1 cellular context compared by ENCODE assay signal in the genomic region with DNA sequence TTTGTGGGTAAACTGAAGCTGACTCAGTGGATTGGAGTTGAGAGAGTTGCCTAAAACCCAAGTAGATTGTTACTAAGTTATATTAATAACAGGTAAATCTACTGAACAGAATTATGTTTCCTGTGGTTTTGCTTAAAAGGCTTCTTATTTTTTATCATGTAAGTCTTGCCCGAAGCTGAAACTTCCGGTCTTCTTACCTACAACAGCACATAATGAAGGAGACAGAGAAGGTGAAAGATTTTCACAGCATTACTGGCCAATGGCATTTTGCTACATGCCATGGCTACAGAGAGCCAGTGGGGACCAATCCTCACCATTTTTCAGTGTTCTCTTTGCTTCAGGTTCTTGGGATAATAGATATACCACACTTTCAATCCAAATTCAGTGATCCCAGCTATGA.
TF ChIP-seq lines count a peak whose summit lies in the region.

No MANE protein-coding gene starts in this region.

TF ChIP-seq in GM12878, 131 proteins besides CTCF, POLR2A, EP300 and RAD21 (continued from another document):
- TF ChIP-seq REST (IDR thresholded peaks at IDR 0.05; ENCODE audit: low read depth, low read length) (no peak), BRCA1 (IDR thresholded peaks at IDR 0.05; ENCODE audit: low read depth, low read length) (no peak), HDGF (IDR thresholded peaks at IDR 0.05) (no peak), CBFB (IDR thresholded peaks at IDR 0.05; ENCODE audit: low read depth) (no peak), PBX3 (IDR thresholded peaks at IDR 0.05; ENCODE audit: insufficient replicate concordance, low read depth, low read length) (no peak), TBL1XR1 (IDR thresholded peaks at IDR 0.05; ENCODE audit: low read depth, low read length) (no peak), SKIL (IDR thresholded peaks at IDR 0.05; ENCODE audit: low read depth, poor library complexity, severe bottlenecking) (no peak), RFX5 (IDR thresholded peaks at IDR 0.05; ENCODE audit: low read depth, low read length) (no peak), RB1 (IDR thresholded peaks at IDR 0.05; ENCODE audit: borderline replicate concordance) (no peak), SREBF2 (IDR thresholded peaks at IDR 0.05; ENCODE audit: low read length) (no peak), TARDBP (IDR thresholded peaks at IDR 0.05; ENCODE audit: borderline replicate concordance) (no peak)
- TF ChIP-seq, protein P1, sequence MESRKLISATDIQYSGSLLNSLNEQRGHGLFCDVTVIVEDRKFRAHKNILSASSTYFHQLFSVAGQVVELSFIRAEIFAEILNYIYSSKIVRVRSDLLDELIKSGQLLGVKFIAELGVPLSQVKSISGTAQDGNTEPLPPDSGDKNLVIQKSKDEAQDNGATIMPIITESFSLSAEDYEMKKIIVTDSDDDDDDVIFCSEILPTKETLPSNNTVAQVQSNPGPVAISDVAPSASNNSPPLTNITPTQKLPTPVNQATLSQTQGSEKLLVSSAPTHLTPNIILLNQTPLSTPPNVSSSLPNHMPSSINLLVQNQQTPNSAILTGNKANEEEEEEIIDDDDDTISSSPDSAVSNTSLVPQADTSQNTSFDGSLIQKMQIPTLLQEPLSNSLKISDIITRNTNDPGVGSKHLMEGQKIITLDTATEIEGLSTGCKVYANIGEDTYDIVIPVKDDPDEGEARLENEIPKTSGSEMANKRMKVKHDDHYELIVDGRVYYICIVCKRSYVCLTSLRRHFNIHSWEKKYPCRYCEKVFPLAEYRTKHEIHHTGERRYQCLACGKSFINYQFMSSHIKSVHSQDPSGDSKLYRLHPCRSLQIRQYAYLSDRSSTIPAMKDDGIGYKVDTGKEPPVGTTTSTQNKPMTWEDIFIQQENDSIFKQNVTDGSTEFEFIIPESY (IDR thresholded peaks at IDR 0.05) = no peak
- TF ChIP-seq, protein P2, sequence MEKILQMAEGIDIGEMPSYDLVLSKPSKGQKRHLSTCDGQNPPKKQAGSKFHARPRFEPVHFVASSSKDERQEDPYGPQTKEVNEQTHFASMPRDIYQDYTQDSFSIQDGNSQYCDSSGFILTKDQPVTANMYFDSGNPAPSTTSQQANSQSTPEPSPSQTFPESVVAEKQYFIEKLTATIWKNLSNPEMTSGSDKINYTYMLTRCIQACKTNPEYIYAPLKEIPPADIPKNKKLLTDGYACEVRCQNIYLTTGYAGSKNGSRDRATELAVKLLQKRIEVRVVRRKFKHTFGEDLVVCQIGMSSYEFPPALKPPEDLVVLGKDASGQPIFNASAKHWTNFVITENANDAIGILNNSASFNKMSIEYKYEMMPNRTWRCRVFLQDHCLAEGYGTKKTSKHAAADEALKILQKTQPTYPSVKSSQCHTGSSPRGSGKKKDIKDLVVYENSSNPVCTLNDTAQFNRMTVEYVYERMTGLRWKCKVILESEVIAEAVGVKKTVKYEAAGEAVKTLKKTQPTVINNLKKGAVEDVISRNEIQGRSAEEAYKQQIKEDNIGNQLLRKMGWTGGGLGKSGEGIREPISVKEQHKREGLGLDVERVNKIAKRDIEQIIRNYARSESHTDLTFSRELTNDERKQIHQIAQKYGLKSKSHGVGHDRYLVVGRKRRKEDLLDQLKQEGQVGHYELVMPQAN (conservative IDR thresholded peaks at IDR 0.05) = no peak
TF ChIP-seq in GM12878: peak in this region for 0.
